Comparison of ENCODE assay signal across 8 cellular contexts in the genomic region with DNA sequence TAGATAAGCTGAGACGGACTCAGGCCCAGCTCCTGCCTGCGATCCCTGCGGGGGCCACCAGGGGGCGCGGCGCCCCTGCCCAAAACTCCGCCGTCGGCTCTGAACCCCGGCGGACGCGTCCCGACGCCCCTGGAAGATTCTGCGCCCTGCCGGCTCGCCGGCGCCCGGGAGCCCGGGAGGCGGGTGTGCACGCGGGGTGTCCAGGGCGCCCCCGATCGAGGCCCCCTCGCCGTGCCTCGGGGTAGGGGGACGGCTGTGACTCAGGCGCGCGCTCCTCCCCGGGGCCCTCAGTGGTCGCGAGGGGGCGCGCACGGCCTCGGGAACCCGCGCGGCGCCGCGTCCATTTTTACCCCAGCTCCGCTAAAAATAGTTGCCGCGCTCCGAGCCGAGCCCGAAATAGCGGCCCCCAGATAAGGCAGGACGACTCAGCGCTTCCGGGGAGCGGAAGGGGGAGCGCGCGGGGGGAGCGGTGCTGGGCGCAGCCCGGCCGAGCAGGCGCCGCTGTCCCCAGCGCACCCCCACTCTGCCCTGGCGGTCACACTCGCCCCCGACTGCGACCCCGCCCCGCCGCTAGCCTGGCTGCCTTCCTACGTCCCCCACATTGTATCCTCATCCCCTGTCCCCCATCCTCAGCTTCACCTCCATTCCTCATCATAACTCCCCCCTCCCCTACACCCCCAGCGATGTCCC. TPM values are rescaled to one million over a fixed set of nuclear protein-coding genes. Genes with fewer than 3 reads are reported as not detected.
A peak's percentile ranks its signal among the peaks of the same experiment; 100 is the strongest.
DNase-seq lines count a peak whose midpoint lies in the region; ATAC-seq and TF ChIP-seq lines count a peak whose summit lies in the region.

No MANE protein-coding gene starts in this region.

- DNase-seq in AG09309 (ENCODE audit: low read depth) (no peak), NCI-H510A (lab: John Stamatoyannopoulos, UW) (peak; percentile 58), dermis blood vessel endothelial cell (peak; percentile 82), right lobe of liver (peak; percentile 79 to 82 (median 79))
- peak; percentile 76 to 86 for DNase-seq in activated CD4-positive, alpha-beta T cell treated with anti-CD3 and anti-CD28 coated beads, Interleukin-2, amount 50 U/mL, for 24 hours (ENCODE audit: low read depth in 1 of 2, low spot score in 1 of 2)
- DNase-seq in stimulated activated CD4-positive, alpha-beta T cell treated with anti-CD3 and anti-CD28 coated beads, Interleukin-4, amount 100 ng/mL, for 48 hours (ENCODE audit: low read depth in 2 of 2) = peak; percentile 73 to 75

- no peaks in the 10 kb centered on the region for H3K27me3 ChIP-seq in right lobe of liver

- TF ChIP-seq CTCF in AG09309 (IDR thresholded peaks at IDR 0.05; ENCODE audit: control insufficient read depth, insufficient read depth, low read depth, low read length, missing control alignments) (peak; percentile 90), right lobe of liver (IDR thresholded peaks at IDR 0.05) (peak; percentile 99 to 100 (median 100))

- peak; percentile 46 for ATAC-seq in GM18861 (IDR thresholded peaks at IDR 0.05; ENCODE audit: unreplicated experiment)
- ATAC-seq in HG03064 (IDR thresholded peaks at IDR 0.05; ENCODE audit: low read depth, unreplicated experiment) = peak; percentile 37
- ATAC-seq in right lobe of liver = peak; percentile 49 to 69 (median 55)

- intact Hi-C loops in right lobe of liver (cut with DNase I) = loop anchor here (5.0 kb wide), 2 partner anchors 33 to 38 kb away; no protein-coding TSS in a partner anchor

- no peaks in the 10 kb centered on the region for H3K9me3 ChIP-seq in right lobe of liver

- no peaks in the 10 kb centered on the region for H3K36me3 ChIP-seq in right lobe of liver

- H3K4me3 ChIP-seq in AG09309 (ENCODE audit: control insufficient read depth, low read depth, low read length) = peak overlapping the region; percentile 32
- H3K4me3 ChIP-seq in right lobe of liver = peak overlapping the region; percentile 64 to 76 (median 67)

- H3K4me1 ChIP-seq in right lobe of liver = peaks cover 0 to 10% (median 4%) of the 10 kb centered on the region in 4 donors

- no peak for TF ChIP-seq POLR2A in right lobe of liver (IDR thresholded peaks at IDR 0.05)

- WGBS in right lobe of liver (ENCODE audit: insufficient coverage, low coverage, low lambda C conversion rate, missing lambda C conversion rate) = under 1% methylated on average over 23 of the region's 78 CpGs

- H3K27ac ChIP-seq in right lobe of liver = peak overlapping the region; percentile 86 to 88 (median 87)

RNA-seq across cellular contexts. Expression of gene ERCC1, which starts 16.0 kb away (rescaled TPM):
- total RNA-seq in dermis blood vessel endothelial cell = 56.5 and 63.1 TPM in 2 replicates
- total RNA-seq in right lobe of liver = 10 to 100 TPM; 19.2 to 29.4 (median 22.6) TPM

RNA-seq across cellular contexts. Expression of gene FOSB, which starts 28.1 kb away (rescaled TPM):
- total RNA-seq in dermis blood vessel endothelial cell (0.65 and 23.8 TPM in 2 replicates), right lobe of liver (1 to 10 TPM in 1 of 6 experiments, under 1 TPM in 5; 0.19 to 1.2 (median 0.44) TPM)

RNA-seq across cellular contexts. Expression of gene POLR1G, which starts 33.3 kb away (rescaled TPM):
- total RNA-seq in dermis blood vessel endothelial cell = 9.5 and 15.2 TPM in 2 replicates
- 1 to 10 TPM; 1.3 to 4.5 (median 3.2) TPM for total RNA-seq in right lobe of liver

RNA-seq across cellular contexts. Expression of gene PPP1R13L, which starts 34.8 kb away (rescaled TPM):
- total RNA-seq in dermis blood vessel endothelial cell = 10.9 and 21.0 TPM in 2 replicates
- total RNA-seq in right lobe of liver = 10 to 100 TPM in 4 of 6 experiments, 1 to 10 TPM in 2; 6.9 to 22.9 (median 14.6) TPM

RNA-seq across cellular contexts. Expression of gene RTN2, which starts 57.1 kb away (rescaled TPM):
- total RNA-seq in dermis blood vessel endothelial cell = 9.0 and 10.2 TPM in 2 replicates
- 1 to 10 TPM; 1.5 to 7.2 (median 2.9) TPM for total RNA-seq in right lobe of liver
